1 cellular context compared by ENCODE assay signal in genomic region chr2:96325038-96325883, GRCh38.
TF ChIP-seq lines count a peak whose summit lies in the region.

Gene ITPRIPL1 (plus strand): TSS chr2:96325317. CDS start chr2:96325840, 523 bp downstream.

TF ChIP-seq in HepG2, 621 proteins besides CTCF, POLR2A, EP300 and RAD21 (continued from another document):
- no peak for TF ChIP-seq NFAT5 (CRISPR knock-in tag; IDR thresholded peaks at IDR 0.05)
- peak; percentile 45; the same call in 1 of the 2 replicates for TF ChIP-seq ZHX1 (CRISPR knock-in tag; IDR thresholded peaks at IDR 0.05; ENCODE audit: low read depth)
- 0 out of 2 replicates have a peak, but pooled peaks have one; percentile 8 for TF ChIP-seq TFE3 (CRISPR knock-in tag; IDR thresholded peaks at IDR 0.05)
- no peak for TF ChIP-seq ZBTB21 (CRISPR knock-in tag; IDR thresholded peaks at IDR 0.05)
- no peak for TF ChIP-seq SRSF4 (IDR thresholded peaks at IDR 0.05; ENCODE audit: low read depth, low read length, poor library complexity, severe bottlenecking)
